13 cellular contexts compared by ENCODE assay signal in genomic region chr2:216765810-216766259, GRCh38.
DNase-seq lines count a peak whose midpoint lies in the region; ATAC-seq and TF ChIP-seq lines count a peak whose summit lies in the region.
"Had no signal": no experiment of that assay in that cellular context is flagged by ENCODE, and none has a peak within 500 bp of the region (broad histone marks: within the 10 kb centered on the region; RNA-seq: fewer than 3 reads in every experiment).

No MANE protein-coding gene starts in this region.

- no peaks in the 10 kb centered on the region for H3K36me3 Mint-ChIP-seq in activated naive CD4-positive, alpha-beta T cell treated with anti-CD3 and anti-CD28 coated beads for 36 hours (ENCODE audit: low read depth)

- H3K4me1 ChIP-seq in BLaER1 treated with 17β-estradiol and CSF1 and Interleukin-3, amounts not matched to agents 10 nM and 100 nM: peaks cover 9 to 16% (median 12%) of the 10 kb centered on the region in 10 experiments
- peaks cover 6% of the 10 kb centered on the region for H3K4me1 ChIP-seq in lower lobe of right lung

- ATAC-seq in lower lobe of right lung (peak; percentile 31 to 61), HG03378 (IDR thresholded peaks at IDR 0.05; ENCODE audit: unreplicated experiment) (no peak)

- DNase-seq in NCI-H146 (lab: John Stamatoyannopoulos, UW) (peak; percentile 100), coronary artery (ENCODE audit: low spot score) (no peak), lower lobe of right lung (no peak), NCI-H524 (lab: John Stamatoyannopoulos, UW) (no peak), T-helper 9 cell (no peak)
- DNase-seq in activated naive CD4-positive, alpha-beta T cell treated with anti-CD3 and anti-CD28 coated beads for 36 hours: no peak
- DNase-seq: activated CD4-positive, alpha-beta T cell treated with anti-CD3 and anti-CD28 coated beads for 48 hours; activated naive CD4-positive, alpha-beta T cell; C1 segment of cervical spinal cord; effector memory CD4-positive, alpha-beta T cell; immature natural killer cell had no signal

- peak overlapping the region; percentile 3 to 74 (median 63); a peak in 18 of 22 replicates for H3K4me2 ChIP-seq in BLaER1 treated with 17β-estradiol and CSF1 and Interleukin-3, amounts not matched to agents 10 nM and 100 nM

- H3K9me3 ChIP-seq in BLaER1 treated with 17β-estradiol and CSF1 and Interleukin-3, amounts not matched to agents 10 nM and 100 nM (replicated peaks in 1 of 11): no peaks in the 10 kb centered on the region
- H3K9me3 ChIP-seq in lower lobe of right lung: no peaks in the 10 kb centered on the region

- H3K4me3 ChIP-seq in BLaER1 treated with 17β-estradiol and CSF1 and Interleukin-3, amounts not matched to agents 10 nM and 100 nM: no peak overlapping the region
- H3K4me3 ChIP-seq in coronary artery (peak overlapping the region; percentile 19), lower lobe of right lung (no peak overlapping the region)

- no peaks in the 10 kb centered on the region for H3K4me1 Mint-ChIP-seq in activated naive CD4-positive, alpha-beta T cell treated with anti-CD3 and anti-CD28 coated beads for 36 hours (ENCODE audit: low read depth)
- H3K4me1 Mint-ChIP-seq: immature natural killer cell had no signal

- H4K20me1 ChIP-seq in BLaER1 treated with 17β-estradiol and CSF1 and Interleukin-3, amounts not matched to agents 10 nM and 100 nM: no peaks in the 10 kb centered on the region

- intact Hi-C loops in lower lobe of right lung (cut with DNase I): no loop called here
- intact Hi-C loops in activated naive CD4-positive, alpha-beta T cell treated with anti-CD3 and anti-CD28 coated beads for 36 hours (cut with micrococcal nuclease): no loop called here

- peaks cover 0 to 15% (median 0%) of the 10 kb centered on the region in 11 experiments; a peak in 1 of 22 replicates for H3K27me3 ChIP-seq in BLaER1 treated with 17β-estradiol and CSF1 and Interleukin-3, amounts not matched to agents 10 nM and 100 nM
- H3K27me3 ChIP-seq in lower lobe of right lung (ENCODE audit: low read depth): no peaks in the 10 kb centered on the region

- CTCF ChIA-PET in activated naive CD4-positive, alpha-beta T cell treated with anti-CD3 and anti-CD28 coated beads for 36 hours (lab: Charles Lee): no interaction called here

- TF ChIP-seq CTCF in coronary artery (IDR thresholded peaks at IDR 0.05): no peak
- TF ChIP-seq CTCF in lower lobe of right lung (IDR thresholded peaks at IDR 0.05): no peak

- H3K27ac Mint-ChIP-seq in activated naive CD4-positive, alpha-beta T cell treated with anti-CD3 and anti-CD28 coated beads for 36 hours: no peak overlapping the region
- H3K27ac Mint-ChIP-seq: immature natural killer cell had no signal

- no peak overlapping the region for H3K4me3 Mint-ChIP-seq in activated naive CD4-positive, alpha-beta T cell treated with anti-CD3 and anti-CD28 coated beads for 36 hours
- H3K4me3 Mint-ChIP-seq: immature natural killer cell had no signal

- H3K36me3 ChIP-seq in BLaER1 treated with 17β-estradiol and CSF1 and Interleukin-3, amounts not matched to agents 10 nM and 100 nM: no peaks in the 10 kb centered on the region
- no peaks in the 10 kb centered on the region for H3K36me3 ChIP-seq in lower lobe of right lung

- H3K9ac ChIP-seq in BLaER1 treated with 17β-estradiol and CSF1 and Interleukin-3, amounts not matched to agents 10 nM and 100 nM: no peak overlapping the region

- peaks cover 11% of the 10 kb centered on the region for H3K27me3 Mint-ChIP-seq in activated naive CD4-positive, alpha-beta T cell treated with anti-CD3 and anti-CD28 coated beads for 36 hours (ENCODE audit: low read depth)

- H3K27ac ChIP-seq in BLaER1 treated with 17β-estradiol and CSF1 and Interleukin-3, amounts not matched to agents 10 nM and 100 nM: no peak overlapping the region
- H3K27ac ChIP-seq in coronary artery (no peak overlapping the region), lower lobe of right lung (no peak overlapping the region)

- H3K9me3 Mint-ChIP-seq in activated naive CD4-positive, alpha-beta T cell treated with anti-CD3 and anti-CD28 coated beads for 36 hours: no peaks in the 10 kb centered on the region
- H3K9me3 Mint-ChIP-seq: immature natural killer cell had no signal
